In the genomic region with DNA sequence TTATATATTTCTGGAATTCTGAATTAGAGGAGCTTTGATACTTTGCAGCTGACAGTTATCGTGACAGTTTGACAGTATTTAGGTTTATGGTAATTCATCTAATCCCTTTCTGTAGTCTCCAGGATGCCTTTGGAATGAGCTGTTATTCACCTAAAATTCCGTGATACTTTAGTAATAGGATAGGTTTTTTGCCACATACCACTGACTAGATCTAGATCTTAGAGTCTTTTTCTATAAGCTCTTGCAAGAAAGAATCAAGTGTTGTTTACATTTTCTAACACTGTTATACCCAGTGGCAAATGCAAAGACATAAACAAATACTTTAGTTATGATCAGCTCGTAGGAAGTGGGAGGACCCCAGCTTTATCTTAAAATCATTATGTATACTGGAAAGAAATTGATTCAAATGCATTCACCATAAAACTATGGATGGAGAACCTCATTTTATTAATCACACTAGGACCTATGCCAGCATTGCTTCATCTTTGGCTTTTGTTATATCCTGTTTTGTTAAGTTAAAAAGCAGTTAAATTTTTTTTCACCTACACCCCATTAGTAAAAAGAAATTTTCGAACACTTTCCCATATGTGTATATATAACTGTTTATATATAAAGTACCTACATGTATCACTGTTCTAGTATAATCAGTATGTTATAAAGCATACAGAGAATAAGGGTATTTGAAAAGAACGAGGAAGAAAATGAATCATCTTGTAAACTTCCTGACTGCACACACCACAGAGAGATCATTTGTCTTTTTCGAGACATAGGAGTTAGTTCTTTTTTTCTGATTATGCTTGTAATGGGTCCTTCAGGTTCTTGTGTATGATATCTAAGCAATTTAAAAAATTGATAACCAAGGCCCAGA, we compare ENCODE assay signal across 2 cellular contexts.
A peak's percentile ranks its signal among the peaks of the same experiment; 100 is the strongest.
TF ChIP-seq lines count a peak whose summit lies in the region.

No MANE protein-coding gene starts in this region.

TF ChIP-seq in IMR-90, 13 proteins besides CTCF, POLR2A, EP300 and RAD21:
- TF ChIP-seq FOS (IDR thresholded peaks at IDR 0.05; ENCODE audit: low read depth, low read length): peak; percentile 16
- peak; percentile 91 for TF ChIP-seq CEBPB (IDR thresholded peaks at IDR 0.05; ENCODE audit: low read depth, low read length)
- no peak for TF ChIP-seq CHD1 (IDR thresholded peaks at IDR 0.05; ENCODE audit: low read depth, low read length)

TF ChIP-seq in GM23338, 12 proteins besides CTCF, POLR2A, EP300 and RAD21:
- no peak for TF ChIP-seq ZNF114 (CRISPR knock-in tag; IDR thresholded peaks at IDR 0.05)
- TF ChIP-seq, protein P1, sequence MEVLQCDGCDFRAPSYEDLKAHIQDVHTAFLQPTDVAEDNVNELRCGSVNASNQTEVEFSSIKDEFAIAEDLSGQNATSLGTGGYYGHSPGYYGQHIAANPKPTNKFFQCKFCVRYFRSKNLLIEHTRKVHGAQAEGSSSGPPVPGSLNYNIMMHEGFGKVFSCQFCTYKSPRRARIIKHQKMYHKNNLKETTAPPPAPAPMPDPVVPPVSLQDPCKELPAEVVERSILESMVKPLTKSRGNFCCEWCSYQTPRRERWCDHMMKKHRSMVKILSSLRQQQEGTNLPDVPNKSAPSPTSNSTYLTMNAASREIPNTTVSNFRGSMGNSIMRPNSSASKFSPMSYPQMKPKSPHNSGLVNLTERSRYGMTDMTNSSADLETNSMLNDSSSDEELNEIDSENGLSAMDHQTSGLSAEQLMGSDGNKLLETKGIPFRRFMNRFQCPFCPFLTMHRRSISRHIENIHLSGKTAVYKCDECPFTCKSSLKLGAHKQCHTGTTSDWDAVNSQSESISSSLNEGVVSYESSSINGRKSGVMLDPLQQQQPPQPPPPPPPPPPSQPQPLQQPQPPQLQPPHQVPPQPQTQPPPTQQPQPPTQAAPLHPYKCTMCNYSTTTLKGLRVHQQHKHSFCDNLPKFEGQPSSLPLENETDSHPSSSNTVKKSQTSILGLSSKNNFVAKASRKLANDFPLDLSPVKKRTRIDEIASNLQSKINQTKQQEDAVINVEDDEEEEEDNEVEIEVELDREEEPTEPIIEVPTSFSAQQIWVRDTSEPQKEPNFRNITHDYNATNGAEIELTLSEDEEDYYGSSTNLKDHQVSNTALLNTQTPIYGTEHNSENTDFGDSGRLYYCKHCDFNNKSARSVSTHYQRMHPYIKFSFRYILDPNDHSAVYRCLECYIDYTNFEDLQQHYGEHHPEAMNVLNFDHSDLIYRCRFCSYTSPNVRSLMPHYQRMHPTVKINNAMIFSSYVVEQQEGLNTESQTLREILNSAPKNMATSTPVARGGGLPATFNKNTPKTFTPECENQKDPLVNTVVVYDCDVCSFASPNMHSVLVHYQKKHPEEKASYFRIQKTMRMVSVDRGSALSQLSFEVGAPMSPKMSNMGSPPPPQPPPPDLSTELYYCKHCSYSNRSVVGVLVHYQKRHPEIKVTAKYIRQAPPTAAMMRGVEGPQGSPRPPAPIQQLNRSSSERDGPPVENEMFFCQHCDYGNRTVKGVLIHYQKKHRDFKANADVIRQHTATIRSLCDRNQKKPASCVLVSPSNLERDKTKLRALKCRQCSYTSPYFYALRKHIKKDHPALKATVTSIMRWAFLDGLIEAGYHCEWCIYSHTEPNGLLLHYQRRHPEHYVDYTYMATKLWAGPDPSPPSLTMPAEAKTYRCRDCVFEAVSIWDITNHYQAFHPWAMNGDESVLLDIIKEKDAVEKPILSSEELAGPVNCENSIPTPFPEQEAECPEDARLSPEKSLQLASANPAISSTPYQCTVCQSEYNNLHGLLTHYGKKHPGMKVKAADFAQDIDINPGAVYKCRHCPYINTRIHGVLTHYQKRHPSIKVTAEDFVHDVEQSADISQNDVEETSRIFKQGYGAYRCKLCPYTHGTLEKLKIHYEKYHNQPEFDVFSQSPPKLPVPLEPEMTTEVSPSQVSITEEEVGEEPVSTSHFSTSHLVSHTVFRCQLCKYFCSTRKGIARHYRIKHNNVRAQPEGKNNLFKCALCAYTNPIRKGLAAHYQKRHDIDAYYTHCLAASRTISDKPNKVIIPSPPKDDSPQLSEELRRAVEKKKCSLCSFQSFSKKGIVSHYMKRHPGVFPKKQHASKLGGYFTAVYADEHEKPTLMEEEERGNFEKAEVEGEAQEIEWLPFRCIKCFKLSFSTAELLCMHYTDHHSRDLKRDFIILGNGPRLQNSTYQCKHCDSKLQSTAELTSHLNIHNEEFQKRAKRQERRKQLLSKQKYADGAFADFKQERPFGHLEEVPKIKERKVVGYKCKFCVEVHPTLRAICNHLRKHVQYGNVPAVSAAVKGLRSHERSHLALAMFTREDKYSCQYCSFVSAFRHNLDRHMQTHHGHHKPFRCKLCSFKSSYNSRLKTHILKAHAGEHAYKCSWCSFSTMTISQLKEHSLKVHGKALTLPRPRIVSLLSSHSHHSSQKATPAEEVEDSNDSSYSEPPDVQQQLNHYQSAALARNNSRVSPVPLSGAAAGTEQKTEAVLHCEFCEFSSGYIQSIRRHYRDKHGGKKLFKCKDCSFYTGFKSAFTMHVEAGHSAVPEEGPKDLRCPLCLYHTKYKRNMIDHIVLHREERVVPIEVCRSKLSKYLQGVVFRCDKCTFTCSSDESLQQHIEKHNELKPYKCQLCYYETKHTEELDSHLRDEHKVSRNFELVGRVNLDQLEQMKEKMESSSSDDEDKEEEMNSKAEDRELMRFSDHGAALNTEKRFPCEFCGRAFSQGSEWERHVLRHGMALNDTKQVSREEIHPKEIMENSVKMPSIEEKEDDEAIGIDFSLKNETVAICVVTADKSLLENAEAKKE (CRISPR knock-in tag; IDR thresholded peaks at IDR 0.05): no peak
- TF ChIP-seq CREB1 (CRISPR knock-in tag; IDR thresholded peaks at IDR 0.05; ENCODE audit: low read depth): no peak
- TF ChIP-seq, protein P2, sequence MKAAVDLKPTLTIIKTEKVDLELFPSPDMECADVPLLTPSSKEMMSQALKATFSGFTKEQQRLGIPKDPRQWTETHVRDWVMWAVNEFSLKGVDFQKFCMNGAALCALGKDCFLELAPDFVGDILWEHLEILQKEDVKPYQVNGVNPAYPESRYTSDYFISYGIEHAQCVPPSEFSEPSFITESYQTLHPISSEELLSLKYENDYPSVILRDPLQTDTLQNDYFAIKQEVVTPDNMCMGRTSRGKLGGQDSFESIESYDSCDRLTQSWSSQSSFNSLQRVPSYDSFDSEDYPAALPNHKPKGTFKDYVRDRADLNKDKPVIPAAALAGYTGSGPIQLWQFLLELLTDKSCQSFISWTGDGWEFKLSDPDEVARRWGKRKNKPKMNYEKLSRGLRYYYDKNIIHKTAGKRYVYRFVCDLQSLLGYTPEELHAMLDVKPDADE (IDR thresholded peaks at IDR 0.05): no peak
- no peak for TF ChIP-seq EZH2phosphoT487 (IDR thresholded peaks at IDR 0.05; ENCODE audit: unreplicated experiment)
- no peak for TF ChIP-seq JUNB (IDR thresholded peaks at IDR 0.05; ENCODE audit: unreplicated experiment)
- no peak for TF ChIP-seq EZH2 (IDR thresholded peaks at IDR 0.05; ENCODE audit: low read depth, unreplicated experiment)
- TF ChIP-seq NANOG (IDR thresholded peaks at IDR 0.05; ENCODE audit: borderline replicate concordance): no peak
- TF ChIP-seq STAT1 (IDR thresholded peaks at IDR 0.05; ENCODE audit: unreplicated experiment): no peak
- TF ChIP-seq, protein P3, sequence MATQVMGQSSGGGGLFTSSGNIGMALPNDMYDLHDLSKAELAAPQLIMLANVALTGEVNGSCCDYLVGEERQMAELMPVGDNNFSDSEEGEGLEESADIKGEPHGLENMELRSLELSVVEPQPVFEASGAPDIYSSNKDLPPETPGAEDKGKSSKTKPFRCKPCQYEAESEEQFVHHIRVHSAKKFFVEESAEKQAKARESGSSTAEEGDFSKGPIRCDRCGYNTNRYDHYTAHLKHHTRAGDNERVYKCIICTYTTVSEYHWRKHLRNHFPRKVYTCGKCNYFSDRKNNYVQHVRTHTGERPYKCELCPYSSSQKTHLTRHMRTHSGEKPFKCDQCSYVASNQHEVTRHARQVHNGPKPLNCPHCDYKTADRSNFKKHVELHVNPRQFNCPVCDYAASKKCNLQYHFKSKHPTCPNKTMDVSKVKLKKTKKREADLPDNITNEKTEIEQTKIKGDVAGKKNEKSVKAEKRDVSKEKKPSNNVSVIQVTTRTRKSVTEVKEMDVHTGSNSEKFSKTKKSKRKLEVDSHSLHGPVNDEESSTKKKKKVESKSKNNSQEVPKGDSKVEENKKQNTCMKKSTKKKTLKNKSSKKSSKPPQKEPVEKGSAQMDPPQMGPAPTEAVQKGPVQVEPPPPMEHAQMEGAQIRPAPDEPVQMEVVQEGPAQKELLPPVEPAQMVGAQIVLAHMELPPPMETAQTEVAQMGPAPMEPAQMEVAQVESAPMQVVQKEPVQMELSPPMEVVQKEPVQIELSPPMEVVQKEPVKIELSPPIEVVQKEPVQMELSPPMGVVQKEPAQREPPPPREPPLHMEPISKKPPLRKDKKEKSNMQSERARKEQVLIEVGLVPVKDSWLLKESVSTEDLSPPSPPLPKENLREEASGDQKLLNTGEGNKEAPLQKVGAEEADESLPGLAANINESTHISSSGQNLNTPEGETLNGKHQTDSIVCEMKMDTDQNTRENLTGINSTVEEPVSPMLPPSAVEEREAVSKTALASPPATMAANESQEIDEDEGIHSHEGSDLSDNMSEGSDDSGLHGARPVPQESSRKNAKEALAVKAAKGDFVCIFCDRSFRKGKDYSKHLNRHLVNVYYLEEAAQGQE (IDR thresholded peaks at IDR 0.05; ENCODE audit: unreplicated experiment): no peak
- no peak for TF ChIP-seq ZNF331 (CRISPR knock-in tag; IDR thresholded peaks at IDR 0.05; ENCODE audit: low read depth)
- no peak for TF ChIP-seq POLR2AphosphoS5 (IDR thresholded peaks at IDR 0.05; ENCODE audit: low read depth)
